Comparison of ENCODE assay signal across 1 cellular context in the genomic region with DNA sequence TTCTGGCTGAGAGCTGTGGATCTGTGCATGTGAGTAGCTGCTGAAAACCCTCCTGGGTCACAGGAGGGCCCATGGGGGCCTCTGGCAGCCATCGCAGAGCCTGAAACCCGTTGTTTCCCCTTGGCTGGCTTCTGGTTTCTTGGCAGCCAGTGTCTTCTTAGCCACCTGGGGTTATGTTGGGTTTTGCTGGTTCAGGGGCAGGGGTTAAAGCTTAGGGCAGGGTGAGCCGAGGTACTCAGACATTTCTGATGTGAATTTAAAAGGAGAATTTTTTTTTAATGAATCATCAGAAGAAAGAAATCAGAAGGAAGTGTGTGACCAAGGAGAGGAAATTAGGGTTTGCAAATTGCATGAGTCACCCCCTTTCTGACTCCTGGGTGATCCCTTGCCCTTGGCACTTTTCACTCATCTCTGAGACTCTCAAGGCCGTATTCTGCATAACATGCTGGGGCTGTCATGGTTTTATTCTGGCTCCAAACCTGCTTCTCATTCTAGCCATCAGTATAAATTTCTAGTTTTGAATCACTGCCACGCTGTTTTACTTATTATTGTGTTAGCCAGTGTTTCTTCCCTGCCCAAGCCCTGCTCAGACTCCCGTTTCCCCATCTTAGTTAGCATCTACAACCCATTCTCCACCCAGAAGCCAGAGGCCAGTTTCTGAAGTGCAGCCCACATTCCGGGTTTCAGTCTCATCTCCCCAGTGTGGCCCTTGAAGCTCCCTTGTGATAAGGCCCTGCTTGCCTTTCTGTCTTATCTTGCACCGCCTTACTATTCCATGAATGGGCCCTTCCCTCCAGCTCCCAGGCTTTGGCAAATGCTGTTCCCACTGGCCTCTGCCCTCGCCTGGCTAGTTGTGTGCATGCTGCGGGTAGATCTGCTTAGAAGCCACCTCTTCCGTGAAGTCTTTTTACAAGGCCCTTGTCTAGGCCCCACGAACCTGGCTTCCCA.
TF ChIP-seq lines count a peak whose summit lies in the region.

No MANE protein-coding gene starts in this region.

TF ChIP-seq in GM12878, 131 proteins besides CTCF, POLR2A, EP300 and RAD21:
- TF ChIP-seq BHLHE40 (IDR thresholded peaks at IDR 0.05; ENCODE audit: borderline replicate concordance in 1 of 2, low read depth in 2 of 2, low read length in 1 of 2) (peak; percentile 55 to 74), NFIC (IDR thresholded peaks at IDR 0.05; ENCODE audit: low read depth, low read length) (peak; percentile 40; the same call in 1 of the 2 replicates), NBN (IDR thresholded peaks at IDR 0.05) (no peak), EED (IDR thresholded peaks at IDR 0.05; ENCODE audit: low read depth) (0 out of 2 replicates have a peak, but pooled peaks have one; percentile 9), TCF7 (IDR thresholded peaks at IDR 0.05; ENCODE audit: borderline replicate concordance) (no peak), SMC3 (IDR thresholded peaks at IDR 0.05; ENCODE audit: borderline replicate concordance, low read length) (0 out of 2 replicates have a peak, but pooled peaks have one; percentile 16), RUNX3 (IDR thresholded peaks at IDR 0.05; ENCODE audit: low read length) (peak; percentile 45; the same call in 1 of the 2 replicates), JUND (IDR thresholded peaks at IDR 0.05; ENCODE audit: low read depth, low read length) (peak; percentile 29; the same call in 1 of the 2 replicates), BMI1 (IDR thresholded peaks at IDR 0.05; ENCODE audit: borderline replicate concordance) (no peak), RCOR1 (conservative IDR thresholded peaks at IDR 0.05; ENCODE audit: low read depth, low read length) (no peak), IKZF2 (IDR thresholded peaks at IDR 0.05) (peak; percentile 18 to 43; a peak in 2 of 4 replicates), NR2C1 (IDR thresholded peaks at IDR 0.05) (peak; percentile 29; the same call in 1 of the 2 replicates), YY1 (IDR thresholded peaks at IDR 0.05; ENCODE audit: low read depth, low read length) (peak; percentile 82), MEF2B (IDR thresholded peaks at IDR 0.05; ENCODE audit: partially characterized antibody, poor library complexity, severe bottlenecking) (peak; percentile 95), TCF12 (IDR thresholded peaks at IDR 0.05; ENCODE audit: low read depth, low read length) (peak; percentile 26; the same call in 1 of the 2 replicates), NR2F1 (conservative IDR thresholded peaks at IDR 0.05) (peak; percentile 80), ETV6 (conservative IDR thresholded peaks at IDR 0.05 in 1 of 2, IDR thresholded peaks at IDR 0.05 in 1 of 2; ENCODE audit: borderline replicate concordance in 1 of 2, low read depth in 1 of 2) (peak in 1 of 2 experiments; percentile 60; a peak in 1 of 4 replicates), ATF7 (IDR thresholded peaks at IDR 0.05; ENCODE audit: low read depth) (peak; percentile 63), TCF3 (IDR thresholded peaks at IDR 0.05; ENCODE audit: borderline replicate concordance, insufficient read depth, low read depth, low read length) (no peak), JUNB (IDR thresholded peaks at IDR 0.05) (peak; percentile 60), MTA2 (IDR thresholded peaks at IDR 0.05; ENCODE audit: low read depth) (peak; percentile 62; the same call in 1 of the 2 replicates), TARDBP (IDR thresholded peaks at IDR 0.05; ENCODE audit: borderline replicate concordance) (no peak), PAX5 (IDR thresholded peaks at IDR 0.05; ENCODE audit: borderline replicate concordance, low read depth, low read length) (peak; percentile 70; the same call in 1 of the 2 replicates), BACH1 (IDR thresholded peaks at IDR 0.05; ENCODE audit: borderline replicate concordance) (no peak), ATF2 (IDR thresholded peaks at IDR 0.05; ENCODE audit: low read length) (peak; percentile 51), GATAD2B (conservative IDR thresholded peaks at IDR 0.05; ENCODE audit: low read depth) (peak; percentile 77), TBL1XR1 (IDR thresholded peaks at IDR 0.05; ENCODE audit: low read depth, low read length) (0 out of 2 replicates have a peak, but pooled peaks have one; percentile 12), FOS (IDR thresholded peaks at IDR 0.05; ENCODE audit: borderline replicate concordance, extremely low read depth, insufficient read length) (no peak), RB1 (IDR thresholded peaks at IDR 0.05; ENCODE audit: borderline replicate concordance) (0 out of 2 replicates have a peak, but pooled peaks have one; percentile 31)
- TF ChIP-seq, protein P1, sequence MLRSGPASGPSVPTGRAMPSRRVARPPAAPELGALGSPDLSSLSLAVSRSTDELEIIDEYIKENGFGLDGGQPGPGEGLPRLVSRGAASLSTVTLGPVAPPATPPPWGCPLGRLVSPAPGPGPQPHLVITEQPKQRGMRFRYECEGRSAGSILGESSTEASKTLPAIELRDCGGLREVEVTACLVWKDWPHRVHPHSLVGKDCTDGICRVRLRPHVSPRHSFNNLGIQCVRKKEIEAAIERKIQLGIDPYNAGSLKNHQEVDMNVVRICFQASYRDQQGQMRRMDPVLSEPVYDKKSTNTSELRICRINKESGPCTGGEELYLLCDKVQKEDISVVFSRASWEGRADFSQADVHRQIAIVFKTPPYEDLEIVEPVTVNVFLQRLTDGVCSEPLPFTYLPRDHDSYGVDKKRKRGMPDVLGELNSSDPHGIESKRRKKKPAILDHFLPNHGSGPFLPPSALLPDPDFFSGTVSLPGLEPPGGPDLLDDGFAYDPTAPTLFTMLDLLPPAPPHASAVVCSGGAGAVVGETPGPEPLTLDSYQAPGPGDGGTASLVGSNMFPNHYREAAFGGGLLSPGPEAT (IDR thresholded peaks at IDR 0.05; ENCODE audit: low read depth) = peak; percentile 27; the same call in 1 of the 2 replicates
- TF ChIP-seq, protein P2, sequence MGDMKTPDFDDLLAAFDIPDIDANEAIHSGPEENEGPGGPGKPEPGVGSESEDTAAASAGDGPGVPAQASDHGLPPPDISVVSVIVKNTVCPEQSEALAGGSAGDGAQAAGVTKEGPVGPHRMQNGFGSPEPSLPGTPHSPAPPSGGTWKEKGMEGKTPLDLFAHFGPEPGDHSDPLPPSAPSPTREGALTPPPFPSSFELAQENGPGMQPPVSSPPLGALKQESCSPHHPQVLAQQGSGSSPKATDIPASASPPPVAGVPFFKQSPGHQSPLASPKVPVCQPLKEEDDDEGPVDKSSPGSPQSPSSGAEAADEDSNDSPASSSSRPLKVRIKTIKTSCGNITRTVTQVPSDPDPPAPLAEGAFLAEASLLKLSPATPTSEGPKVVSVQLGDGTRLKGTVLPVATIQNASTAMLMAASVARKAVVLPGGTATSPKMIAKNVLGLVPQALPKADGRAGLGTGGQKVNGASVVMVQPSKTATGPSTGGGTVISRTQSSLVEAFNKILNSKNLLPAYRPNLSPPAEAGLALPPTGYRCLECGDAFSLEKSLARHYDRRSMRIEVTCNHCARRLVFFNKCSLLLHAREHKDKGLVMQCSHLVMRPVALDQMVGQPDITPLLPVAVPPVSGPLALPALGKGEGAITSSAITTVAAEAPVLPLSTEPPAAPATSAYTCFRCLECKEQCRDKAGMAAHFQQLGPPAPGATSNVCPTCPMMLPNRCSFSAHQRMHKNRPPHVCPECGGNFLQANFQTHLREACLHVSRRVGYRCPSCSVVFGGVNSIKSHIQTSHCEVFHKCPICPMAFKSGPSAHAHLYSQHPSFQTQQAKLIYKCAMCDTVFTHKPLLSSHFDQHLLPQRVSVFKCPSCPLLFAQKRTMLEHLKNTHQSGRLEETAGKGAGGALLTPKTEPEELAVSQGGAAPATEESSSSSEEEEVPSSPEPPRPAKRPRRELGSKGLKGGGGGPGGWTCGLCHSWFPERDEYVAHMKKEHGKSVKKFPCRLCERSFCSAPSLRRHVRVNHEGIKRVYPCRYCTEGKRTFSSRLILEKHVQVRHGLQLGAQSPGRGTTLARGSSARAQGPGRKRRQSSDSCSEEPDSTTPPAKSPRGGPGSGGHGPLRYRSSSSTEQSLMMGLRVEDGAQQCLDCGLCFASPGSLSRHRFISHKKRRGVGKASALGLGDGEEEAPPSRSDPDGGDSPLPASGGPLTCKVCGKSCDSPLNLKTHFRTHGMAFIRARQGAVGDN (IDR thresholded peaks at IDR 0.05) = 0 out of 2 replicates have a peak, but pooled peaks have one; percentile 56
- TF ChIP-seq, protein P3, sequence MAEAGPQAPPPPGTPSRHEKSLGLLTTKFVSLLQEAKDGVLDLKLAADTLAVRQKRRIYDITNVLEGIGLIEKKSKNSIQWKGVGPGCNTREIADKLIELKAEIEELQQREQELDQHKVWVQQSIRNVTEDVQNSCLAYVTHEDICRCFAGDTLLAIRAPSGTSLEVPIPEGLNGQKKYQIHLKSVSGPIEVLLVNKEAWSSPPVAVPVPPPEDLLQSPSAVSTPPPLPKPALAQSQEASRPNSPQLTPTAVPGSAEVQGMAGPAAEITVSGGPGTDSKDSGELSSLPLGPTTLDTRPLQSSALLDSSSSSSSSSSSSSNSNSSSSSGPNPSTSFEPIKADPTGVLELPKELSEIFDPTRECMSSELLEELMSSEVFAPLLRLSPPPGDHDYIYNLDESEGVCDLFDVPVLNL (IDR thresholded peaks at IDR 0.05; ENCODE audit: low read depth, low read length) = no peak
- TF ChIP-seq, protein P4, sequence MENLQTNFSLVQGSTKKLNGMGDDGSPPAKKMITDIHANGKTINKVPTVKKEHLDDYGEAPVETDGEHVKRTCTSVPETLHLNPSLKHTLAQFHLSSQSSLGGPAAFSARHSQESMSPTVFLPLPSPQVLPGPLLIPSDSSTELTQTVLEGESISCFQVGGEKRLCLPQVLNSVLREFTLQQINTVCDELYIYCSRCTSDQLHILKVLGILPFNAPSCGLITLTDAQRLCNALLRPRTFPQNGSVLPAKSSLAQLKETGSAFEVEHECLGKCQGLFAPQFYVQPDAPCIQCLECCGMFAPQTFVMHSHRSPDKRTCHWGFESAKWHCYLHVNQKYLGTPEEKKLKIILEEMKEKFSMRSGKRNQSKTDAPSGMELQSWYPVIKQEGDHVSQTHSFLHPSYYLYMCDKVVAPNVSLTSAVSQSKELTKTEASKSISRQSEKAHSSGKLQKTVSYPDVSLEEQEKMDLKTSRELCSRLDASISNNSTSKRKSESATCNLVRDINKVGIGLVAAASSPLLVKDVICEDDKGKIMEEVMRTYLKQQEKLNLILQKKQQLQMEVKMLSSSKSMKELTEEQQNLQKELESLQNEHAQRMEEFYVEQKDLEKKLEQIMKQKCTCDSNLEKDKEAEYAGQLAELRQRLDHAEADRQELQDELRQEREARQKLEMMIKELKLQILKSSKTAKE (IDR thresholded peaks at IDR 0.05; ENCODE audit: low read depth, poor library complexity, severe bottlenecking) = peak; percentile 41
- TF ChIP-seq, protein P5, sequence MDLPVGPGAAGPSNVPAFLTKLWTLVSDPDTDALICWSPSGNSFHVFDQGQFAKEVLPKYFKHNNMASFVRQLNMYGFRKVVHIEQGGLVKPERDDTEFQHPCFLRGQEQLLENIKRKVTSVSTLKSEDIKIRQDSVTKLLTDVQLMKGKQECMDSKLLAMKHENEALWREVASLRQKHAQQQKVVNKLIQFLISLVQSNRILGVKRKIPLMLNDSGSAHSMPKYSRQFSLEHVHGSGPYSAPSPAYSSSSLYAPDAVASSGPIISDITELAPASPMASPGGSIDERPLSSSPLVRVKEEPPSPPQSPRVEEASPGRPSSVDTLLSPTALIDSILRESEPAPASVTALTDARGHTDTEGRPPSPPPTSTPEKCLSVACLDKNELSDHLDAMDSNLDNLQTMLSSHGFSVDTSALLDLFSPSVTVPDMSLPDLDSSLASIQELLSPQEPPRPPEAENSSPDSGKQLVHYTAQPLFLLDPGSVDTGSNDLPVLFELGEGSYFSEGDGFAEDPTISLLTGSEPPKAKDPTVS (IDR thresholded peaks at IDR 0.05; ENCODE audit: low read depth, low read length) = no peak
